In genomic region chr17:58383892-58384462, GRCh38 we compare ENCODE assay signal across 1 cellular context.
TF ChIP-seq lines count a peak whose summit lies in the region.

No MANE protein-coding gene starts in this region.

TF ChIP-seq in HepG2, 621 proteins besides CTCF, POLR2A, EP300 and RAD21 (continued from another document and continues in another):
- 0 out of 2 replicates have a peak, but pooled peaks have one; percentile 12 for TF ChIP-seq ZNF639 (CRISPR knock-in tag; conservative IDR thresholded peaks at IDR 0.05)
- no peak for TF ChIP-seq MAZ (IDR thresholded peaks at IDR 0.05; ENCODE audit: borderline replicate concordance, low read depth, low read length)
- TF ChIP-seq MAZ (CRISPR knock-in tag; IDR thresholded peaks at IDR 0.05; ENCODE audit: low read depth) = no peak
- peak; percentile 61; the same call in 1 of the 2 replicates for TF ChIP-seq ZBTB7B (CRISPR knock-in tag; IDR thresholded peaks at IDR 0.05)
- TF ChIP-seq ZNF878 (CRISPR knock-in tag; IDR thresholded peaks at IDR 0.05) = peak; percentile 34; the same call in 1 of the 2 replicates
- TF ChIP-seq CHCHD3 (CRISPR knock-in tag; IDR thresholded peaks at IDR 0.05) = no peak
- no peak for TF ChIP-seq ZHX2 (IDR thresholded peaks at IDR 0.05; ENCODE audit: low read depth)
- peak; percentile 54; the same call in 1 of the 2 replicates for TF ChIP-seq ZHX2 (CRISPR knock-in tag; IDR thresholded peaks at IDR 0.05; ENCODE audit: borderline replicate concordance)
- 0 out of 2 replicates have a peak, but pooled peaks have one; percentile 19 for TF ChIP-seq YEATS2 (CRISPR knock-in tag; IDR thresholded peaks at IDR 0.05; ENCODE audit: borderline replicate concordance)
- TF ChIP-seq AFF4 (CRISPR knock-in tag; IDR thresholded peaks at IDR 0.05) = peak; percentile 77; the same call in 1 of the 2 replicates
- TF ChIP-seq ZNF800 (CRISPR knock-in tag; IDR thresholded peaks at IDR 0.05) = no peak
- TF ChIP-seq TBX3 (IDR thresholded peaks at IDR 0.05; ENCODE audit: borderline replicate concordance) = peak; percentile 61; the same call in 1 of the 2 replicates
- TF ChIP-seq ZFP62 (CRISPR knock-in tag; IDR thresholded peaks at IDR 0.05) = no peak
- TF ChIP-seq REL (CRISPR knock-in tag; conservative IDR thresholded peaks at IDR 0.05) = no peak
- TF ChIP-seq SMARCC2 (IDR thresholded peaks at IDR 0.05) = no peak
- TF ChIP-seq ZBTB44 (CRISPR knock-in tag; IDR thresholded peaks at IDR 0.05) = no peak
- peak; percentile 39 for TF ChIP-seq PATZ1 (CRISPR knock-in tag; IDR thresholded peaks at IDR 0.05)
- TF ChIP-seq ZNF580 (CRISPR knock-in tag; IDR thresholded peaks at IDR 0.05; ENCODE audit: borderline replicate concordance, low read depth) = 0 out of 2 replicates have a peak, but pooled peaks have one; percentile 1
- 0 out of 2 replicates have a peak, but pooled peaks have one; percentile 12 for TF ChIP-seq MTERF4 (CRISPR knock-in tag; IDR thresholded peaks at IDR 0.05)
- TF ChIP-seq FOXK2 (IDR thresholded peaks at IDR 0.05) = peak; percentile 8; the same call in 1 of the 2 replicates
- TF ChIP-seq MTF2 (CRISPR knock-in tag; IDR thresholded peaks at IDR 0.05; ENCODE audit: borderline replicate concordance) = no peak
- no peak; the same call in 1 of the 2 replicates for TF ChIP-seq ZMYM3 (CRISPR knock-in tag; IDR thresholded peaks at IDR 0.05)
- TF ChIP-seq ZNF44 (CRISPR knock-in tag; IDR thresholded peaks at IDR 0.05) = no peak
- TF ChIP-seq ZBTB14 (CRISPR knock-in tag; IDR thresholded peaks at IDR 0.05) = no peak
- peak; percentile 13; the same call in 1 of the 2 replicates for TF ChIP-seq ARID4A (CRISPR knock-in tag; IDR thresholded peaks at IDR 0.05; ENCODE audit: borderline replicate concordance)
- TF ChIP-seq MED13 (CRISPR knock-in tag; IDR thresholded peaks at IDR 0.05) = peak; percentile 77
- TF ChIP-seq ZNF670 (CRISPR knock-in tag; IDR thresholded peaks at IDR 0.05; ENCODE audit: borderline replicate concordance) = peak; percentile 47; the same call in 1 of the 2 replicates
- TF ChIP-seq ZNF883 (CRISPR knock-in tag; IDR thresholded peaks at IDR 0.05; ENCODE audit: not compliant biosample characterization) = no peak
- TF ChIP-seq KAT7 (CRISPR knock-in tag; IDR thresholded peaks at IDR 0.05; ENCODE audit: borderline replicate concordance) = no peak; the same call in 1 of the 2 replicates
